In the genomic region with DNA sequence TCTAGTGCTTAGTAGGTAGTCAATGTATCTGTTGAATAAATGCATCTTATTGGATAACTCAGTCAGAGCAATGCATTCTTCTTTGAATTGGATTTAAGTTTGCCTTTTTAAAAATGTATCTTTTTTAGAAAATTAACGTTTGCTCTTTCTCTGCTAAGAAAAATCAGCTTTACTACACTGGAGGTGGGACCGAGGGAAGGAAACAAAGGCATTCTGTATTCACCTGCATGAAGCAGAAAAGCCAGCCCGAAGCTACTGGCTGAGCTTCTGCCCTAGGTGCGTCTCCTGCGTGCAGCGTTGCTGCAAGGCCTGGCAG, we compare ENCODE assay signal across 8 cellular contexts. TPM values are rescaled to one million over a fixed set of nuclear protein-coding genes. Genes with fewer than 3 reads are reported as not detected.
DNase-seq lines count a peak whose midpoint lies in the region; ATAC-seq and TF ChIP-seq lines count a peak whose summit lies in the region.

No MANE protein-coding gene starts in this region.

- TF ChIP-seq CTCF in OCI-LY3 (IDR thresholded peaks at IDR 0.05; ENCODE audit: low read depth, low read length): no peak
- TF ChIP-seq CTCF in endothelial cell (IDR thresholded peaks at IDR 0.05; ENCODE audit: unreplicated experiment): no peak
- TF ChIP-seq CTCF in ovary (IDR thresholded peaks at IDR 0.05): no peak

- H3K4me3 ChIP-seq in CD8-positive, alpha-beta memory T cell (ENCODE audit: low read length): peak overlapping the region; percentile 79
- H3K4me3 ChIP-seq in OCI-LY3 (ENCODE audit: low read length) (peak overlapping the region; percentile 82), ovary (peak overlapping the region; percentile 49)

- no peaks in the 10 kb centered on the region for H3K27me3 Mint-ChIP-seq in CD8-positive, alpha-beta memory T cell
- H3K27me3 Mint-ChIP-seq in endothelial cell (ENCODE audit: unreplicated experiment): peaks cover 2% of the 10 kb centered on the region

- peaks cover 37% of the 10 kb centered on the region for H3K4me1 ChIP-seq in CD8-positive, alpha-beta memory T cell (ENCODE audit: insufficient read depth, low read length)
- no peaks in the 10 kb centered on the region for H3K4me1 ChIP-seq in OCI-LY3 (ENCODE audit: low read length)
- H3K4me1 ChIP-seq in ovary (ENCODE audit: insufficient read depth): peaks cover 4% of the 10 kb centered on the region

- H3K9ac ChIP-seq in OCI-LY3 (ENCODE audit: low read length): peak overlapping the region; percentile 50

- no peaks in the 10 kb centered on the region for H3K9me3 ChIP-seq in CD8-positive, alpha-beta memory T cell (ENCODE audit: low read length)
- H3K9me3 ChIP-seq in OCI-LY3 (ENCODE audit: insufficient read depth, low read length): no peaks in the 10 kb centered on the region
- no peaks in the 10 kb centered on the region for H3K9me3 ChIP-seq in ovary

- CTCF ChIA-PET in CD8-positive, alpha-beta memory T cell (lab: Charles Lee): interaction anchor here (0.7 to 1.8 kb wide), 4 partner anchors 24 to 173 kb away, joined by 3 to 11 read pairs (median 4); no protein-coding TSS in a partner anchor

- H3K27ac Mint-ChIP-seq in CD8-positive, alpha-beta memory T cell: peak overlapping the region; percentile 91 to 100 (median 98)
- peak overlapping the region; percentile 97 for H3K27ac Mint-ChIP-seq in endothelial cell (ENCODE audit: unreplicated experiment)

- no peaks in the 10 kb centered on the region for H3K79me2 ChIP-seq in OCI-LY3 (ENCODE audit: low read length)

- peak overlapping the region; percentile 87 to 98 (median 93) for H3K4me3 Mint-ChIP-seq in CD8-positive, alpha-beta memory T cell
- H3K4me3 Mint-ChIP-seq in endothelial cell (ENCODE audit: unreplicated experiment): peak overlapping the region; percentile 85

- no peak for ATAC-seq in GM21717 (IDR thresholded peaks at IDR 0.05; ENCODE audit: unreplicated experiment)
- ATAC-seq in GM18873 (IDR thresholded peaks at IDR 0.05; ENCODE audit: low FRiP score, unreplicated experiment): no peak

- no peak for DNase-seq in CD8-positive, alpha-beta memory T cell
- DNase-seq in endothelial cell (ENCODE audit: low spot score): no peak
- no peak for DNase-seq in ovary
- no peak for DNase-seq in stimulated activated naive CD4-positive, alpha-beta T cell (lab: John Stamatoyannopoulos, UW)
- no peak for DNase-seq in effector CD4-positive, alpha-beta T cell

- peak overlapping the region; percentile 94 for H3K27ac ChIP-seq in CD8-positive, alpha-beta memory T cell (ENCODE audit: low read depth, low read length)
- H3K27ac ChIP-seq in OCI-LY3 (ENCODE audit: low read length) (no peak overlapping the region), ovary (peak overlapping the region in 1 of 2 donors; percentile 55)

- H3K9me3 Mint-ChIP-seq in CD8-positive, alpha-beta memory T cell: no peaks in the 10 kb centered on the region
- H3K9me3 Mint-ChIP-seq in endothelial cell (ENCODE audit: unreplicated experiment): no peaks in the 10 kb centered on the region

- no peaks in the 10 kb centered on the region for H3K36me3 ChIP-seq in CD8-positive, alpha-beta memory T cell (ENCODE audit: insufficient read depth, low read length)
- H3K36me3 ChIP-seq in OCI-LY3 (replicated peaks; ENCODE audit: low read depth, low read length): no peaks in the 10 kb centered on the region
- no peaks in the 10 kb centered on the region for H3K36me3 ChIP-seq in ovary

- H4K20me1 ChIP-seq in OCI-LY3 (ENCODE audit: insufficient read depth, low read length): no peaks in the 10 kb centered on the region

- H3K27me3 ChIP-seq in CD8-positive, alpha-beta memory T cell (ENCODE audit: insufficient read depth, low read length, poor library complexity, severe bottlenecking): no peaks in the 10 kb centered on the region
- H3K27me3 ChIP-seq in OCI-LY3 (ENCODE audit: low read depth, low read length): peaks cover 25% of the 10 kb centered on the region
- no peaks in the 10 kb centered on the region for H3K27me3 ChIP-seq in ovary

- H3K36me3 Mint-ChIP-seq in CD8-positive, alpha-beta memory T cell: peaks cover 0 to 3% (median 0%) of the 10 kb centered on the region in 3 donors
- no peaks in the 10 kb centered on the region for H3K36me3 Mint-ChIP-seq in endothelial cell (ENCODE audit: low read depth, unreplicated experiment)

- H3K4me2 ChIP-seq in OCI-LY3 (ENCODE audit: low read length): peak overlapping the region; percentile 83

- WGBS in ovary, 3 donors: 1 to 4% (median 3%) methylated on average over 6 of the region's 6 CpGs

- no peak for TF ChIP-seq EP300 in ovary (IDR thresholded peaks at IDR 0.05)

- peaks cover 37 to 40% (median 39%) of the 10 kb centered on the region in 3 donors for H3K4me1 Mint-ChIP-seq in CD8-positive, alpha-beta memory T cell
- H3K4me1 Mint-ChIP-seq in endothelial cell (ENCODE audit: unreplicated experiment): peaks cover 36% of the 10 kb centered on the region

- POLR2A ChIA-PET in CD8-positive, alpha-beta memory T cell (lab: Charles Lee): interaction anchor here (0.6 to 2.3 kb wide), 6 partner anchors 9 to 755 kb away, joined by 3 to 13 read pairs (median 4); partner anchors contain the start of gene ITGB1

- peak overlapping the region; percentile 68 for H2AFZ ChIP-seq in OCI-LY3 (ENCODE audit: low read depth, low read length)

- intact Hi-C loops in ovary (cut with DNase I): no loop called here

- TF ChIP-seq POLR2A in ovary (IDR thresholded peaks at IDR 0.05): no peak

RNA-seq across cellular contexts. Expression of gene ITGB1, which starts 22.2 kb away (rescaled TPM):
- total RNA-seq in CD8-positive, alpha-beta memory T cell: 10 to 100 TPM; 75.5 to 82.1 TPM
- 342 TPM for polyA plus RNA-seq in CD8-positive, alpha-beta memory T cell
- total RNA-seq in endothelial cell (ENCODE audit: unreplicated experiment) (504 TPM), ovary (100 to 1,000 TPM; 230 to 350 (median 276) TPM)
- 100 to 1,000 TPM; 207 to 517 TPM for polyA plus RNA-seq in ovary
